In genomic region chrX:133923548-133923947, GRCh38 we compare ENCODE assay signal across 2 cellular contexts.
TF ChIP-seq lines count a peak whose summit lies in the region.

No MANE protein-coding gene starts in this region.

TF ChIP-seq in SK-N-SH, 30 proteins besides CTCF, POLR2A, EP300 and RAD21 (continued from another document):
- TF ChIP-seq GATA2 (CRISPR knock-in tag; IDR thresholded peaks at IDR 0.05) = peak; percentile 75

TF ChIP-seq in SK-N-SH treated with all-trans-retinoic acid at 6 μM for 48 hours, 23 proteins besides CTCF, POLR2A, EP300 and RAD21:
- no peak for TF ChIP-seq GLIS3 (CRISPR knock-in tag; IDR thresholded peaks at IDR 0.05)
- TF ChIP-seq, protein P1, sequence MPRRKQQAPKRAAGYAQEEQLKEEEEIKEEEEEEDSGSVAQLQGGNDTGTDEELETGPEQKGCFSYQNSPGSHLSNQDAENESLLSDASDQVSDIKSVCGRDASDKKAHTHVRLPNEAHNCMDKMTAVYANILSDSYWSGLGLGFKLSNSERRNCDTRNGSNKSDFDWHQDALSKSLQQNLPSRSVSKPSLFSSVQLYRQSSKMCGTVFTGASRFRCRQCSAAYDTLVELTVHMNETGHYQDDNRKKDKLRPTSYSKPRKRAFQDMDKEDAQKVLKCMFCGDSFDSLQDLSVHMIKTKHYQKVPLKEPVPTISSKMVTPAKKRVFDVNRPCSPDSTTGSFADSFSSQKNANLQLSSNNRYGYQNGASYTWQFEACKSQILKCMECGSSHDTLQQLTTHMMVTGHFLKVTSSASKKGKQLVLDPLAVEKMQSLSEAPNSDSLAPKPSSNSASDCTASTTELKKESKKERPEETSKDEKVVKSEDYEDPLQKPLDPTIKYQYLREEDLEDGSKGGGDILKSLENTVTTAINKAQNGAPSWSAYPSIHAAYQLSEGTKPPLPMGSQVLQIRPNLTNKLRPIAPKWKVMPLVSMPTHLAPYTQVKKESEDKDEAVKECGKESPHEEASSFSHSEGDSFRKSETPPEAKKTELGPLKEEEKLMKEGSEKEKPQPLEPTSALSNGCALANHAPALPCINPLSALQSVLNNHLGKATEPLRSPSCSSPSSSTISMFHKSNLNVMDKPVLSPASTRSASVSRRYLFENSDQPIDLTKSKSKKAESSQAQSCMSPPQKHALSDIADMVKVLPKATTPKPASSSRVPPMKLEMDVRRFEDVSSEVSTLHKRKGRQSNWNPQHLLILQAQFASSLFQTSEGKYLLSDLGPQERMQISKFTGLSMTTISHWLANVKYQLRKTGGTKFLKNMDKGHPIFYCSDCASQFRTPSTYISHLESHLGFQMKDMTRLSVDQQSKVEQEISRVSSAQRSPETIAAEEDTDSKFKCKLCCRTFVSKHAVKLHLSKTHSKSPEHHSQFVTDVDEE (CRISPR knock-in tag; IDR thresholded peaks at IDR 0.05) = no peak
- TF ChIP-seq ESRRG (CRISPR knock-in tag; IDR thresholded peaks at IDR 0.05) = no peak
- TF ChIP-seq POU6F1 (CRISPR knock-in tag; IDR thresholded peaks at IDR 0.05; ENCODE audit: borderline replicate concordance, low read depth) = no peak
- TF ChIP-seq, protein P2, sequence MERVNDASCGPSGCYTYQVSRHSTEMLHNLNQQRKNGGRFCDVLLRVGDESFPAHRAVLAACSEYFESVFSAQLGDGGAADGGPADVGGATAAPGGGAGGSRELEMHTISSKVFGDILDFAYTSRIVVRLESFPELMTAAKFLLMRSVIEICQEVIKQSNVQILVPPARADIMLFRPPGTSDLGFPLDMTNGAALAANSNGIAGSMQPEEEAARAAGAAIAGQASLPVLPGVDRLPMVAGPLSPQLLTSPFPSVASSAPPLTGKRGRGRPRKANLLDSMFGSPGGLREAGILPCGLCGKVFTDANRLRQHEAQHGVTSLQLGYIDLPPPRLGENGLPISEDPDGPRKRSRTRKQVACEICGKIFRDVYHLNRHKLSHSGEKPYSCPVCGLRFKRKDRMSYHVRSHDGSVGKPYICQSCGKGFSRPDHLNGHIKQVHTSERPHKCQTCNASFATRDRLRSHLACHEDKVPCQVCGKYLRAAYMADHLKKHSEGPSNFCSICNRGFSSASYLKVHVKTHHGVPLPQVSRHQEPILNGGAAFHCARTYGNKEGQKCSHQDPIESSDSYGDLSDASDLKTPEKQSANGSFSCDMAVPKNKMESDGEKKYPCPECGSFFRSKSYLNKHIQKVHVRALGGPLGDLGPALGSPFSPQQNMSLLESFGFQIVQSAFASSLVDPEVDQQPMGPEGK (CRISPR knock-in tag; IDR thresholded peaks at IDR 0.05; ENCODE audit: borderline replicate concordance) = no peak
- no peak for TF ChIP-seq CSRNP3 (CRISPR knock-in tag; IDR thresholded peaks at IDR 0.05)
